Comparison of ENCODE assay signal across 9 cellular contexts in genomic region chr1:226187019-226187322, GRCh38. TPM values are rescaled to one million over a fixed set of nuclear protein-coding genes. Genes with fewer than 3 reads are reported as not detected.
DNase-seq lines count a peak whose midpoint lies in the region; ATAC-seq, FAIRE-seq and TF ChIP-seq lines count a peak whose summit lies in the region.
"Had no signal": no experiment of that assay in that cellular context is flagged by ENCODE, and none has a peak within 500 bp of the region (broad histone marks: within the 10 kb centered on the region; RNA-seq: fewer than 3 reads in every experiment).

No MANE protein-coding gene starts in this region.

- H3K27ac Mint-ChIP-seq in activated naive CD4-positive, alpha-beta T cell treated with anti-CD3 and anti-CD28 coated beads for 36 hours, result peak overlapping the region; percentile 87
- peak overlapping the region; percentile 91 for H3K27ac Mint-ChIP-seq in type B pancreatic cell

- H3K36me3 Mint-ChIP-seq in activated naive CD4-positive, alpha-beta T cell treated with anti-CD3 and anti-CD28 coated beads for 36 hours (ENCODE audit: low read depth), result peaks cover 6% of the 10 kb centered on the region
- H3K36me3 Mint-ChIP-seq in type B pancreatic cell, result peaks cover 8% of the 10 kb centered on the region

- no peaks in the 10 kb centered on the region for H3K9me1 ChIP-seq in K562 (ENCODE audit: control insufficient read depth, insufficient read depth, low read length)

- POLR2A ChIA-PET in K562 (lab: Yijun Ruan, JAX), result interaction anchor here (1.0 to 1.2 kb wide), 2 partner anchors 43 to 124 kb away, joined by 3 read pairs; partner anchors contain the start of gene H3-3A

- no peak for DNase-seq in activated naive CD4-positive, alpha-beta T cell treated with anti-CD3 and anti-CD28 coated beads for 36 hours
- DNase-seq in activated naive CD4-positive, alpha-beta T cell treated with Interleukin-2 at 50 U/mL for 16 hours, result no peak
- DNase-seq in K562 (ENCODE audit: extremely low read depth in 1 of 4, low spot score in 3 of 4) (no peak), lung (ENCODE audit: low spot score) (no peak), type B pancreatic cell (ENCODE audit: extremely low spot score, unreplicated experiment) (no peak), DMS79 (lab: John Stamatoyannopoulos, UW) (no peak)
- DNase-seq in NK-92 treated with Interleukin-12 subunit alpha and Interleukin-12 subunit beta, amount 100 ng/mL, for 24 hours (lab: John Stamatoyannopoulos, UW), result no peak

- intact Hi-C loops in activated naive CD4-positive, alpha-beta T cell treated with anti-CD3 and anti-CD28 coated beads for 36 hours (cut with micrococcal nuclease), result loop anchor here (2.0 to 5.0 kb wide), 4 partner anchors 125 to 410 kb away; partner anchors contain the start of genes H3-3A, PYCR2, SDE2 and SRP9
- intact Hi-C loops in K562 (cut with micrococcal nuclease), result no loop called here

- H3K4me1 Mint-ChIP-seq in activated naive CD4-positive, alpha-beta T cell treated with anti-CD3 and anti-CD28 coated beads for 36 hours (ENCODE audit: low read depth), result peaks cover 29% of the 10 kb centered on the region
- peaks cover 24% of the 10 kb centered on the region for H3K4me1 Mint-ChIP-seq in type B pancreatic cell (ENCODE audit: unreplicated experiment)

- no peak for TF ChIP-seq RAD21 in K562 (CRISPR knock-in tag; conservative IDR thresholded peaks at IDR 0.05 in 1 of 2, IDR thresholded peaks at IDR 0.05 in 1 of 2)

- ATAC-seq in K562 (no peak), lung (ENCODE audit: insufficient read depth, low FRiP score) (no peak), HG03025 (IDR thresholded peaks at IDR 0.05; ENCODE audit: low FRiP score, unreplicated experiment) (no peak)

- TF ChIP-seq CTCF in K562 (IDR thresholded peaks at IDR 0.05 in 2 of 3, conservative IDR thresholded peaks at IDR 0.05 in 1 of 3; ENCODE audit: insufficient read depth in 2 of 3, low read depth in 1 of 3, low read length in 3 of 3), result 0 out of 6 replicates have a peak, but pooled peaks of 1 of the 3 experiments have one; percentile 3
- no peak for TF ChIP-seq CTCF in lung (IDR thresholded peaks at IDR 0.05; ENCODE audit: control extremely low read depth, extremely low read depth)
- TF ChIP-seq CTCF in type B pancreatic cell (conservative IDR thresholded peaks at IDR 0.05), result no peak

- TF ChIP-seq EP300 in K562 (IDR thresholded peaks at IDR 0.05; ENCODE audit: low read length), result no peak

- CTCF ChIA-PET in activated naive CD4-positive, alpha-beta T cell treated with anti-CD3 and anti-CD28 coated beads for 36 hours (lab: Charles Lee), result interaction anchor here (0.7 kb wide), 1 partner anchor 122 kb away, joined by 3 read pairs; no protein-coding TSS in a partner anchor
- CTCF ChIA-PET in K562 (lab: Yijun Ruan, JAX; ENCODE audit: low intra/inter-chr PET ratio), result no interaction called here

- peak overlapping the region; percentile 100 for H2AFZ ChIP-seq in K562 (ENCODE audit: low read depth, low read length)

- H3K27me3 Mint-ChIP-seq in activated naive CD4-positive, alpha-beta T cell treated with anti-CD3 and anti-CD28 coated beads for 36 hours (ENCODE audit: low read depth), result no peaks in the 10 kb centered on the region
- no peaks in the 10 kb centered on the region for H3K27me3 Mint-ChIP-seq in type B pancreatic cell

- WGBS in K562 (ENCODE audit: insufficient coverage, low coverage, missing lambda C conversion rate), result 6% methylated on average over 10 of the region's 10 CpGs
- 7 to 8% methylated on average over 10 of the region's 10 CpGs for WGBS in lung, 2 donors

- H4K20me1 ChIP-seq in K562 (replicated peaks; ENCODE audit: control insufficient read depth, insufficient read depth, low read length), result peaks cover 15% of the 10 kb centered on the region; the same call in 1 of the 2 replicates

- BruUV-seq in K562 (replicated peaks; lab: Mats Ljungman, UMichigan), result TSS peak; percentile 90

- in situ Hi-C loops in K562 (cut with MboI), result no loop called here

- H3K4me3 ChIP-seq in K562 (peak overlapping the region; percentile 97), lung (peak overlapping the region; percentile 92)

- peak overlapping the region; percentile 88 for H3K27ac ChIP-seq in K562 (ENCODE audit: extremely low read depth, low read depth, low read length)
- peak overlapping the region; percentile 92 to 97 for H3K27ac ChIP-seq in lung (ENCODE audit: low read depth in 1 of 2, low read length in 1 of 2)

- H3K9me3 Mint-ChIP-seq in activated naive CD4-positive, alpha-beta T cell treated with anti-CD3 and anti-CD28 coated beads for 36 hours, result no peaks in the 10 kb centered on the region
- H3K9me3 Mint-ChIP-seq in type B pancreatic cell, result no peaks in the 10 kb centered on the region

- H3K4me2 ChIP-seq in K562 (ENCODE audit: insufficient read depth, low read length), result peak overlapping the region; percentile 88

- H3K4me1 ChIP-seq in K562 (replicated peaks in 1 of 2; ENCODE audit: control insufficient read depth in 2 of 2, insufficient read depth in 2 of 2, low read length in 2 of 2), result peaks cover 6 to 15% of the 10 kb centered on the region in 2 experiments
- peaks cover 7% of the 10 kb centered on the region in 2 donors for H3K4me1 ChIP-seq in lung (ENCODE audit: control insufficient read depth in 2 of 2, insufficient read depth in 2 of 2, low read length in 2 of 2)

- FAIRE-seq in K562 (lab: Jason Lieb, UNC), result no peak

- peaks cover 17% of the 10 kb centered on the region; the same call in 2 of the 3 replicates for H3K36me3 ChIP-seq in K562 (ENCODE audit: control insufficient read depth, insufficient read depth, low read length)
- no peaks in the 10 kb centered on the region for H3K36me3 ChIP-seq in lung (ENCODE audit: control insufficient read depth in 2 of 2, insufficient read depth in 2 of 2, low read length in 2 of 2)

- peak overlapping the region; percentile 93 to 96 for H3K9ac ChIP-seq in K562 (ENCODE audit: insufficient read depth in 1 of 2, low read depth in 2 of 2, low read length in 2 of 2)

- no peak; the same call in 1 of the 2 replicates for TF ChIP-seq POLR2A in K562 (conservative IDR thresholded peaks at IDR 0.05)

- H3K9me3 ChIP-seq in K562 (replicated peaks; ENCODE audit: control insufficient read depth, insufficient read depth, low read depth, low read length) (no peaks in the 10 kb centered on the region), lung (ENCODE audit: control insufficient read depth in 2 of 2, insufficient read depth in 1 of 2, low read length in 1 of 2) (no peaks in the 10 kb centered on the region)

- peaks cover 49% of the 10 kb centered on the region for H3K79me2 ChIP-seq in K562 (ENCODE audit: control insufficient read depth, insufficient read depth, low read length)

- H3K27me3 ChIP-seq in K562 (ENCODE audit: control insufficient read depth in 2 of 2, insufficient read depth in 2 of 2, low read length in 2 of 2) (no peaks in the 10 kb centered on the region), lung (ENCODE audit: control insufficient read depth, insufficient read depth) (no peaks in the 10 kb centered on the region)

- peak overlapping the region; percentile 89 for H3K4me3 Mint-ChIP-seq in activated naive CD4-positive, alpha-beta T cell treated with anti-CD3 and anti-CD28 coated beads for 36 hours
- H3K4me3 Mint-ChIP-seq in type B pancreatic cell, result peak overlapping the region; percentile 92

TF ChIP-seq in K562, 482 proteins besides CTCF, POLR2A, EP300 and RAD21 (continues in another document):
- no peak; the same call in 1 of the 2 replicates for TF ChIP-seq PHB (CRISPR knock-in tag; IDR thresholded peaks at IDR 0.05)

RNA-seq across cellular contexts. Expression of gene ACBD3, which starts 0.4 kb away (rescaled TPM):
- total RNA-seq in activated naive CD4-positive, alpha-beta T cell treated with anti-CD3 and anti-CD28 coated beads for 36 hours, result 10 to 100 TPM; 15.0 to 15.7 TPM
- total RNA-seq in K562 (2011; cell fraction: chromatin; rRNA removed; ENCODE audit: low replicate concordance), result 12.5 and 40.3 TPM in 2 replicates
- 8.8 and 12.5 TPM in 2 replicates for total RNA-seq in K562 (2011; cell fraction: nucleolus; rRNA removed)
- total RNA-seq in K562 (2011; cell fraction: nucleoplasm; rRNA removed), result 21.6 and 27.1 TPM in 2 replicates
- 25.4 and 31.4 TPM in 2 replicates for total RNA-seq in K562 (2014; rRNA removed)
- total RNA-seq in K562 (2014; rRNA removed; fragmentation: Illumina TruSeq; extraction: Trizol), result 31.4 and 35.5 TPM in 2 replicates
- total RNA-seq in K562 (2015; rRNA removed; fragmentation: Illumina TruSeq; extraction: Trizol), result 26.1 and 26.9 TPM in 2 replicates
- 27.6 and 30.7 TPM in 2 replicates for total RNA-seq in K562 (2021)
- polyA plus RNA-seq in K562 (2011; rRNA removed), result 36.7 and 37.6 TPM in 2 replicates
- polyA plus RNA-seq in K562 (2011; cell fraction: cytosol; rRNA removed), result 10.1 and 21.5 TPM in 2 replicates
- 8.9 and 13.8 TPM in 2 replicates for polyA plus RNA-seq in K562 (2011; cell fraction: nucleus; rRNA removed)
- 22.8 and 22.9 TPM in 2 replicates for polyA plus RNA-seq in K562 (2012)
- 25.4 and 32.1 TPM in 2 replicates for polyA plus RNA-seq in K562 (2014; fragmentation: Illumina TruSeq; extraction: Trizol)
- 10 to 100 TPM; 11.1 to 14.3 TPM for polyA plus RNA-seq in K562 (2014; fragmentation: Nextera tagmentation; extraction: Ambion mirVana)
- polyA plus RNA-seq in K562 (2014; rRNA removed), result 21.4 and 21.5 TPM in 2 replicates
- 55.5 and 66.5 TPM in 2 replicates for polyA minus RNA-seq in K562 (2011; rRNA and poly(A)+ RNA removed)
- 23.8 and 29.6 TPM in 2 replicates for polyA minus RNA-seq in K562 (2011; cell fraction: cytosol; rRNA and poly(A)+ RNA removed)
- polyA minus RNA-seq in K562 (2011; cell fraction: nucleus; rRNA and poly(A)+ RNA removed), result 7.1 and 15.3 TPM in 2 replicates
- total RNA-seq in lung, result 10 to 100 TPM; 39.7 to 51.9 TPM
- 10 to 100 TPM; 13.5 to 21.2 TPM for polyA plus RNA-seq in lung
- total RNA-seq in type B pancreatic cell (ENCODE audit: low replicate concordance), result 37.4 and 56.9 TPM in 2 replicates

RNA-seq across cellular contexts. Expression of gene MIXL1, which starts 36.5 kb away (rescaled TPM):
- not detected for total RNA-seq in activated naive CD4-positive, alpha-beta T cell treated with anti-CD3 and anti-CD28 coated beads for 36 hours
- 0.14 TPM in 1 of 2 replicates, not detected in the other for total RNA-seq in K562 (2011; cell fraction: chromatin; rRNA removed; ENCODE audit: low replicate concordance)
- not detected in 2 replicates for total RNA-seq in K562 (2011; cell fraction: nucleolus; rRNA removed)
- not detected in 2 replicates for total RNA-seq in K562 (2011; cell fraction: nucleoplasm; rRNA removed)
- total RNA-seq in K562 (2014; rRNA removed), result not detected in 2 replicates
- total RNA-seq in K562 (2014; rRNA removed; fragmentation: Illumina TruSeq; extraction: Trizol), result not detected in 2 replicates
- total RNA-seq in K562 (2015; rRNA removed; fragmentation: Illumina TruSeq; extraction: Trizol), result not detected in 2 replicates
- not detected in 2 replicates for total RNA-seq in K562 (2021)
- not detected in 2 replicates for polyA plus RNA-seq in K562 (2011; rRNA removed)
- not detected in 2 replicates for polyA plus RNA-seq in K562 (2011; cell fraction: cytosol; rRNA removed)
- not detected in 2 replicates for polyA plus RNA-seq in K562 (2011; cell fraction: nucleus; rRNA removed)
- polyA plus RNA-seq in K562 (2012), result 0.06 TPM in 1 of 2 replicates, not detected in the other
- not detected in 2 replicates for polyA plus RNA-seq in K562 (2014; fragmentation: Illumina TruSeq; extraction: Trizol)
- polyA plus RNA-seq in K562 (2014; fragmentation: Nextera tagmentation; extraction: Ambion mirVana), result not detected
- not detected in 2 replicates for polyA plus RNA-seq in K562 (2014; rRNA removed)
- polyA minus RNA-seq in K562 (2011; rRNA and poly(A)+ RNA removed), result not detected in 2 replicates
- not detected in 2 replicates for polyA minus RNA-seq in K562 (2011; cell fraction: cytosol; rRNA and poly(A)+ RNA removed)
- not detected in 2 replicates for polyA minus RNA-seq in K562 (2011; cell fraction: nucleus; rRNA and poly(A)+ RNA removed)
- total RNA-seq in lung, result under 1 TPM in 1 of 2 donors, not detected in 1; 0.49 TPM
- under 1 TPM in 1 of 2 donors, not detected in 1; 0.03 TPM for polyA plus RNA-seq in lung
- total RNA-seq in type B pancreatic cell (ENCODE audit: low replicate concordance), result 0.14 and 0.63 TPM in 2 replicates
- total RNA-seq: M059J had no signal
